In the genomic region with DNA sequence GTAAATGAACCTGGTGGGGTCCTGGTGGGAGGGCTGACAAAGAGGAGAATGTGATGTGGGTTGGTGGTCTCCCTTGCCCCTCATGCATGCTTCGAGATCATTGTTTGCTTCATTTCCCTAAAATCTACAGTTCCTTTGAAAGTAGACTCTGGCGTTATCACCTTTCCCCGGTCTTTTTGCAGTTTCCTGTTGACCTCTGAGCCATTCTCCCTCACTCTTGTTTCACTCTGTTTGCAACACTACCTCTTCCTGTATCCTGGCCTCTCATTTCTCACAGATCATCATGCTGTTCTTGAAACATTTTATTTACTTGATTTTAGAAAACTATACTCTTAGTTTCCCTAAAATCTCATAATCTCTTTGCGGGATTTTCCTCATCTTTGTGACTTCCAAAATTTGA, we compare ENCODE assay signal across 1 cellular context.
TF ChIP-seq lines count a peak whose summit lies in the region.

No MANE protein-coding gene starts in this region.

TF ChIP-seq in WTC11, 78 proteins besides CTCF, POLR2A, EP300 and RAD21:
- TF ChIP-seq MXD4 (CRISPR knock-in tag; IDR thresholded peaks at IDR 0.05; ENCODE audit: borderline replicate concordance) (no peak), ZBTB43 (CRISPR knock-in tag; IDR thresholded peaks at IDR 0.05) (no peak)
- TF ChIP-seq, protein P1, sequence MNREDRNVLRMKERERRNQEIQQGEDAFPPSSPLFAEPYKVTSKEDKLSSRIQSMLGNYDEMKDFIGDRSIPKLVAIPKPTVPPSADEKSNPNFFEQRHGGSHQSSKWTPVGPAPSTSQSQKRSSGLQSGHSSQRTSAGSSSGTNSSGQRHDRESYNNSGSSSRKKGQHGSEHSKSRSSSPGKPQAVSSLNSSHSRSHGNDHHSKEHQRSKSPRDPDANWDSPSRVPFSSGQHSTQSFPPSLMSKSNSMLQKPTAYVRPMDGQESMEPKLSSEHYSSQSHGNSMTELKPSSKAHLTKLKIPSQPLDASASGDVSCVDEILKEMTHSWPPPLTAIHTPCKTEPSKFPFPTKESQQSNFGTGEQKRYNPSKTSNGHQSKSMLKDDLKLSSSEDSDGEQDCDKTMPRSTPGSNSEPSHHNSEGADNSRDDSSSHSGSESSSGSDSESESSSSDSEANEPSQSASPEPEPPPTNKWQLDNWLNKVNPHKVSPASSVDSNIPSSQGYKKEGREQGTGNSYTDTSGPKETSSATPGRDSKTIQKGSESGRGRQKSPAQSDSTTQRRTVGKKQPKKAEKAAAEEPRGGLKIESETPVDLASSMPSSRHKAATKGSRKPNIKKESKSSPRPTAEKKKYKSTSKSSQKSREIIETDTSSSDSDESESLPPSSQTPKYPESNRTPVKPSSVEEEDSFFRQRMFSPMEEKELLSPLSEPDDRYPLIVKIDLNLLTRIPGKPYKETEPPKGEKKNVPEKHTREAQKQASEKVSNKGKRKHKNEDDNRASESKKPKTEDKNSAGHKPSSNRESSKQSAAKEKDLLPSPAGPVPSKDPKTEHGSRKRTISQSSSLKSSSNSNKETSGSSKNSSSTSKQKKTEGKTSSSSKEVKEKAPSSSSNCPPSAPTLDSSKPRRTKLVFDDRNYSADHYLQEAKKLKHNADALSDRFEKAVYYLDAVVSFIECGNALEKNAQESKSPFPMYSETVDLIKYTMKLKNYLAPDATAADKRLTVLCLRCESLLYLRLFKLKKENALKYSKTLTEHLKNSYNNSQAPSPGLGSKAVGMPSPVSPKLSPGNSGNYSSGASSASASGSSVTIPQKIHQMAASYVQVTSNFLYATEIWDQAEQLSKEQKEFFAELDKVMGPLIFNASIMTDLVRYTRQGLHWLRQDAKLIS (CRISPR knock-in tag; IDR thresholded peaks at IDR 0.05; ENCODE audit: borderline replicate concordance) = no peak
